In the genomic region with DNA sequence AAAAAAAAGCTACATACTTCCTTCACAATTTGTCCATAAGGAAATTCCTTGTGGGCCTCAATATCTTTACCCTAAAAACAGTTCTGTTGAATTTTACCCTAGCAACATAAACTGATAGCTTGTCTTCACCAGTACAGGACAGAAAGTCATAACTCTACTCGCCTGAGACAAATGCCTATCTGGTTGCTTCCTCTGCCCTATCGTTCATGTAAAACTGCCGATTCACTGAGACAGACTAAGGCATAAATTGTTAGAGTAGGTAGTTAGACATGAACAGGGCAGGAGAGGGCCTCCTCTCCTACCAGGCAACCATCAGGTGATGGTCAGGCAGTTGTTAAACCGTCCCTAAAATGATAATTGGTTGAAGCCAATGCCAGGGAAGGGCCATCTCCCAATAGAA, we compare ENCODE assay signal across 1 cellular context.
TF ChIP-seq lines count a peak whose summit lies in the region.

No MANE protein-coding gene starts in this region.

TF ChIP-seq in IMR-90, 13 proteins besides CTCF, POLR2A, EP300 and RAD21 (continued from another document):
- TF ChIP-seq, protein P1, sequence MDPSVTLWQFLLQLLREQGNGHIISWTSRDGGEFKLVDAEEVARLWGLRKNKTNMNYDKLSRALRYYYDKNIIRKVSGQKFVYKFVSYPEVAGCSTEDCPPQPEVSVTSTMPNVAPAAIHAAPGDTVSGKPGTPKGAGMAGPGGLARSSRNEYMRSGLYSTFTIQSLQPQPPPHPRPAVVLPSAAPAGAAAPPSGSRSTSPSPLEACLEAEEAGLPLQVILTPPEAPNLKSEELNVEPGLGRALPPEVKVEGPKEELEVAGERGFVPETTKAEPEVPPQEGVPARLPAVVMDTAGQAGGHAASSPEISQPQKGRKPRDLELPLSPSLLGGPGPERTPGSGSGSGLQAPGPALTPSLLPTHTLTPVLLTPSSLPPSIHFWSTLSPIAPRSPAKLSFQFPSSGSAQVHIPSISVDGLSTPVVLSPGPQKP (IDR thresholded peaks at IDR 0.05; ENCODE audit: borderline replicate concordance, low read depth, low read length): no peak
- no peak for TF ChIP-seq MAZ (IDR thresholded peaks at IDR 0.05; ENCODE audit: borderline replicate concordance, low read depth, low read length)
- TF ChIP-seq CHD1 (IDR thresholded peaks at IDR 0.05; ENCODE audit: low read depth, low read length): no peak
- no peak for TF ChIP-seq NFE2L2 (IDR thresholded peaks at IDR 0.05; ENCODE audit: low read depth, low read length)
- TF ChIP-seq CEBPB (IDR thresholded peaks at IDR 0.05; ENCODE audit: low read depth, low read length): no peak
- no peak for TF ChIP-seq FOS (IDR thresholded peaks at IDR 0.05; ENCODE audit: low read depth, low read length)
- TF ChIP-seq MAFK (IDR thresholded peaks at IDR 0.05; ENCODE audit: low read depth, low read length): no peak
- no peak for TF ChIP-seq SMC3 (IDR thresholded peaks at IDR 0.05; ENCODE audit: low read depth, low read length)
